In the genomic region with DNA sequence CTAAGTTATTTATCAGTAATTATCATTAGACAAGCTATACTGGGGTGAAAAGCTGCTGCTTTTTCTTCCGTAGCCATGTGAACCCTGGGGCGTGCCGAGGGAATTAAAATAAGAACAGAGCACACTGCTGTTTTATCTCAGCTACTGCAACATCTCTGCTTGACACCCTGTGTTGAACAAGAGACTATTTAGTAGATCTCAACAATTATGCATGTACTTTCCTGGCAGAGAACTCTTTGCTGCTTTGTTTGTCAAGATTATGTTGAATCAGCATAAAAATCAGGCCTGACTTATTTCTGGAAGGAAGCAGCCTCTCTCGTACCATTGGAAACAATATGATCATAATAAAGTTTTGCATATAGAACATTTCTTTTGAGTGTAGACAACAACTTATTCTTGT, we compare ENCODE assay signal across 19 cellular contexts.
DNase-seq lines count a peak whose midpoint lies in the region; ATAC-seq, FAIRE-seq and TF ChIP-seq lines count a peak whose summit lies in the region.
"Had no signal": no experiment of that assay in that cellular context is flagged by ENCODE, and none has a peak within 500 bp of the region (broad histone marks: within the 10 kb centered on the region; RNA-seq: fewer than 3 reads in every experiment).

No MANE protein-coding gene starts in this region.

- no peak for TF ChIP-seq CTCF in K562 (IDR thresholded peaks at IDR 0.05 in 2 of 3, conservative IDR thresholded peaks at IDR 0.05 in 1 of 3; ENCODE audit: insufficient read depth in 2 of 3, low read depth in 1 of 3, low read length in 3 of 3)
- TF ChIP-seq CTCF in smooth muscle cell (IDR thresholded peaks at IDR 0.05; ENCODE audit: borderline replicate concordance, insufficient read depth, poor library complexity, severe bottlenecking): no peak

- H3K4me3 Mint-ChIP-seq in immature natural killer cell: no peak overlapping the region
- H3K4me3 Mint-ChIP-seq: activated naive CD8-positive, alpha-beta T cell; naive thymus-derived CD8-positive, alpha-beta T cell had no signal

- FAIRE-seq in K562 (lab: Jason Lieb, UNC): no peak

- H3K36me3 Mint-ChIP-seq in immature natural killer cell: peaks cover 0 to 4% (median 0%) of the 10 kb centered on the region in 3 donors
- H3K36me3 Mint-ChIP-seq: activated naive CD8-positive, alpha-beta T cell had no signal

- no peak for TF ChIP-seq RAD21 in K562 (CRISPR knock-in tag; conservative IDR thresholded peaks at IDR 0.05 in 1 of 2, IDR thresholded peaks at IDR 0.05 in 1 of 2)

- 0% methylated on average over 4 of the region's 4 CpGs for WGBS in K562 (ENCODE audit: insufficient coverage, low coverage, missing lambda C conversion rate)
- 21% methylated on average over 4 of the region's 4 CpGs for WGBS in smooth muscle cell (ENCODE audit: low lambda C conversion rate)

- no peaks in the 10 kb centered on the region for H3K9me1 ChIP-seq in K562 (ENCODE audit: control insufficient read depth, insufficient read depth, low read length)

- H3K27me3 Mint-ChIP-seq in immature natural killer cell (ENCODE audit: low read depth in 3 of 3): no peaks in the 10 kb centered on the region
- H3K27me3 Mint-ChIP-seq: activated naive CD8-positive, alpha-beta T cell; naive thymus-derived CD8-positive, alpha-beta T cell had no signal

- H2AFZ ChIP-seq in K562 (ENCODE audit: low read depth, low read length) (no peak overlapping the region), smooth muscle cell (ENCODE audit: low read depth) (peak overlapping the region; percentile 1)

- no peak overlapping the region for H3K27ac Mint-ChIP-seq in immature natural killer cell
- H3K27ac Mint-ChIP-seq: activated naive CD8-positive, alpha-beta T cell; naive thymus-derived CD8-positive, alpha-beta T cell had no signal

- no peak for TF ChIP-seq EP300 in K562 (IDR thresholded peaks at IDR 0.05; ENCODE audit: low read length)

- no peaks in the 10 kb centered on the region for H4K20me1 ChIP-seq in K562 (replicated peaks; ENCODE audit: control insufficient read depth, insufficient read depth, low read length)
- no peaks in the 10 kb centered on the region for H4K20me1 ChIP-seq in smooth muscle cell (ENCODE audit: low read depth)
- H4K20me1 ChIP-seq: BLaER1 had no signal

- no peaks in the 10 kb centered on the region for H3K36me3 ChIP-seq in HUES48 (ENCODE audit: control insufficient read depth, insufficient read depth, low read length)
- H3K36me3 ChIP-seq in K562 (ENCODE audit: control insufficient read depth, insufficient read depth, low read length): no peaks in the 10 kb centered on the region
- no peaks in the 10 kb centered on the region for H3K36me3 ChIP-seq in smooth muscle cell (ENCODE audit: low read depth)
- H3K36me3 ChIP-seq: BLaER1, breast epithelium, left ventricle myocardium inferior, thoracic aorta had no signal

- in situ Hi-C loops in K562 (cut with MboI): no loop called here

- H3K27me3 ChIP-seq in HUES48 (ENCODE audit: control insufficient read depth, insufficient read depth, low read length) (no peaks in the 10 kb centered on the region), K562 (ENCODE audit: control insufficient read depth in 2 of 2, insufficient read depth in 2 of 2, low read length in 2 of 2) (no peaks in the 10 kb centered on the region), layer of hippocampus (ENCODE audit: control insufficient read depth, insufficient read depth, low read length) (no peaks in the 10 kb centered on the region), smooth muscle cell (ENCODE audit: low read depth) (no peaks in the 10 kb centered on the region)
- H3K27me3 ChIP-seq: BLaER1, breast epithelium had no signal

- no peak for DNase-seq in K562 (ENCODE audit: extremely low read depth in 1 of 4, low spot score in 3 of 4)
- DNase-seq in smooth muscle cell (lab: John Stamatoyannopoulos, UW; ENCODE audit: unreplicated experiment): no peak
- DNase-seq in immature natural killer cell: no peak
- DNase-seq: activated T-cell treated with anti-CD3 and anti-CD28 coated beads, Interleukin-2, amount 50 U/mL, for 1 hour; DMS 273 treated with DMSO at 0.1 percent for 48 hours; HCEC 1CT; left ventricle myocardium inferior; naive thymus-derived CD8-positive, alpha-beta T cell; NCI-H1694 treated with DMSO at 0.1 percent for 48 hours; NCI-H446 treated with DMSO at 0.1 percent for 48 hours; right cardiac atrium had no signal

- peak overlapping the region; percentile 65 for H3K27ac ChIP-seq in HUES48 (ENCODE audit: low read depth, low read length)
- H3K27ac ChIP-seq in K562 (ENCODE audit: extremely low read depth, low read depth, low read length): no peak overlapping the region
- peak overlapping the region; percentile 62 for H3K27ac ChIP-seq in layer of hippocampus (ENCODE audit: low read depth, low read length)
- H3K27ac ChIP-seq in smooth muscle cell (ENCODE audit: low read depth): no peak overlapping the region
- H3K27ac ChIP-seq: BLaER1, breast epithelium, thoracic aorta had no signal

- no peaks in the 10 kb centered on the region for H3K79me2 ChIP-seq in K562 (ENCODE audit: control insufficient read depth, insufficient read depth, low read length)
- no peaks in the 10 kb centered on the region for H3K79me2 ChIP-seq in smooth muscle cell (ENCODE audit: low read depth)

- H3F3A ChIP-seq in smooth muscle cell (ENCODE audit: low read depth): peaks cover 6% of the 10 kb centered on the region

- ATAC-seq in K562: no peak
- ATAC-seq in GM18517 (IDR thresholded peaks at IDR 0.05; ENCODE audit: unreplicated experiment): no peak
- ATAC-seq in HG02571 (IDR thresholded peaks at IDR 0.05; ENCODE audit: unreplicated experiment): no peak
- ATAC-seq: naive thymus-derived CD8-positive, alpha-beta T cell had no signal

- 0 out of 2 replicates have a peak, but pooled peaks cover 3% of the 10 kb centered on the region for H3K9me3 ChIP-seq in HUES48 (ENCODE audit: control insufficient read depth, insufficient read depth, low read length)
- H3K9me3 ChIP-seq in K562 (replicated peaks; ENCODE audit: control insufficient read depth, insufficient read depth, low read depth, low read length): no peaks in the 10 kb centered on the region
- H3K9me3 ChIP-seq in smooth muscle cell (replicated peaks; ENCODE audit: low read depth): no peaks in the 10 kb centered on the region
- H3K9me3 ChIP-seq: breast epithelium, left ventricle myocardium inferior, thoracic aorta had no signal

- no TSS peak for BruUV-seq in K562 (replicated peaks; lab: Mats Ljungman, UMichigan)

- H3K4me3 ChIP-seq in HUES48 (ENCODE audit: low read depth, low read length): 0 out of 2 replicates have a peak overlapping the region, but pooled peaks have one; percentile 18
- H3K4me3 ChIP-seq in K562: no peak overlapping the region
- no peak overlapping the region for H3K4me3 ChIP-seq in smooth muscle cell
- H3K4me3 ChIP-seq: BLaER1, breast epithelium, left ventricle myocardium inferior, thoracic aorta had no signal

- no peaks in the 10 kb centered on the region for H3K4me1 Mint-ChIP-seq in immature natural killer cell
- H3K4me1 Mint-ChIP-seq: naive thymus-derived CD8-positive, alpha-beta T cell had no signal

- H3K4me1 ChIP-seq in HUES48 (ENCODE audit: control insufficient read depth, insufficient read depth, low read length): peaks cover 28% of the 10 kb centered on the region
- no peaks in the 10 kb centered on the region for H3K4me1 ChIP-seq in K562 (replicated peaks in 1 of 2; ENCODE audit: control insufficient read depth in 2 of 2, insufficient read depth in 2 of 2, low read length in 2 of 2)
- peaks cover 23% of the 10 kb centered on the region for H3K4me1 ChIP-seq in smooth muscle cell (ENCODE audit: low read depth)
- H3K4me1 ChIP-seq: breast epithelium had no signal

- no peak for TF ChIP-seq POLR2A in K562 (conservative IDR thresholded peaks at IDR 0.05)

- H3K4me2 ChIP-seq in K562 (ENCODE audit: insufficient read depth, low read length) (no peak overlapping the region), smooth muscle cell (peak overlapping the region; percentile 21)
- H3K4me2 ChIP-seq: BLaER1 had no signal

- intact Hi-C loops in K562 (cut with micrococcal nuclease): no loop called here

- H3K9ac ChIP-seq in HUES48 (ENCODE audit: low read depth, low read length) (no peak overlapping the region), K562 (ENCODE audit: insufficient read depth in 1 of 2, low read depth in 2 of 2, low read length in 2 of 2) (no peak overlapping the region), smooth muscle cell (ENCODE audit: low read depth) (no peak overlapping the region)
- H3K9ac ChIP-seq: BLaER1 had no signal

- POLR2A ChIA-PET in K562 (lab: Yijun Ruan, JAX): no interaction called here

- peaks cover 0 to 20% (median 5%) of the 10 kb centered on the region in 6 donors for H3K9me3 Mint-ChIP-seq in immature natural killer cell

- CTCF ChIA-PET in K562 (lab: Yijun Ruan, JAX; ENCODE audit: low intra/inter-chr PET ratio): no interaction called here

TF ChIP-seq in K562, 482 proteins besides CTCF, POLR2A, EP300 and RAD21:
- TF ChIP-seq MAFF (IDR thresholded peaks at IDR 0.05; ENCODE audit: low read length): peak; percentile 47
- no peak for TF ChIP-seq ZC3H11A (IDR thresholded peaks at IDR 0.05; ENCODE audit: low read depth, low read length)
- no peak for TF ChIP-seq FOXK1 (CRISPR knock-in tag; IDR thresholded peaks at IDR 0.05; ENCODE audit: borderline replicate concordance)
- no peak for TF ChIP-seq GATAD2A (IDR thresholded peaks at IDR 0.05)
- TF ChIP-seq ZNF316 (IDR thresholded peaks at IDR 0.05): peak; percentile 54; the same call in 1 of the 2 replicates
- no peak for TF ChIP-seq ARID1B (IDR thresholded peaks at IDR 0.05)
- peak; percentile 59 for TF ChIP-seq MAFK (IDR thresholded peaks at IDR 0.05; ENCODE audit: low read length)

Comparison
In these comparisons a context has a peak if more than half of its experiments do, and no peak if none do; other contexts are left out.
1. H3K27ac ChIP-seq: peak in HUES48 (single experiment) and layer of hippocampus (single experiment); none in K562 (single experiment) and smooth muscle cell (single experiment).